23 cellular contexts compared by ENCODE assay signal in genomic region chr20:58987790-58988564, GRCh38. TPM values are rescaled to one million over a fixed set of nuclear protein-coding genes. Genes with fewer than 3 reads are reported as not detected.
A peak's percentile ranks its signal among the peaks of the same experiment; 100 is the strongest.
DNase-seq lines count a peak whose midpoint lies in the region; ATAC-seq, FAIRE-seq and TF ChIP-seq lines count a peak whose summit lies in the region.
"Had no signal": no experiment of that assay in that cellular context is flagged by ENCODE, and none has a peak within 500 bp of the region (broad histone marks: within the 10 kb centered on the region; RNA-seq: fewer than 3 reads in every experiment).

No MANE protein-coding gene starts in this region.

- H4K20me1 ChIP-seq in astrocyte (ENCODE audit: insufficient read depth, low read length), result peaks cover 48% of the 10 kb centered on the region

- H2AFZ ChIP-seq in astrocyte (ENCODE audit: low read depth, low read length), result no peak overlapping the region
- H2AFZ ChIP-seq: neural progenitor cell had no signal

- peaks cover 3 to 73% (median 65%) of the 10 kb centered on the region in 9 donors for H3K36me3 ChIP-seq in heart right ventricle
- H3K36me3 ChIP-seq in astrocyte (ENCODE audit: insufficient read depth, low read length), result peaks cover 38% of the 10 kb centered on the region
- peaks cover 5 to 35% (median 22%) of the 10 kb centered on the region in 4 donors for H3K36me3 ChIP-seq in liver (ENCODE audit: control insufficient read depth in 4 of 4, insufficient read depth in 3 of 4, low read depth in 1 of 4, low read length in 3 of 4)

- H3K4me3 ChIP-seq in heart right ventricle, result no peak overlapping the region
- no peak overlapping the region for H3K4me3 ChIP-seq in astrocyte (ENCODE audit: insufficient read depth, low read depth, low read length)
- no peak overlapping the region for H3K4me3 ChIP-seq in liver (ENCODE audit: low read depth in 1 of 3, low read length in 3 of 3)
- H3K4me3 ChIP-seq: ascending aorta, neural progenitor cell, psoas muscle had no signal

- no peaks in the 10 kb centered on the region for H3K36me3 Mint-ChIP-seq in astrocyte (ENCODE audit: low read depth, unreplicated experiment)
- H3K36me3 Mint-ChIP-seq in type B pancreatic cell, result peaks cover 59% of the 10 kb centered on the region

- H3K9ac ChIP-seq in astrocyte (ENCODE audit: low read length) (no peak overlapping the region), liver (ENCODE audit: low read depth in 1 of 2, low read length in 2 of 2) (no peak overlapping the region)
- H3K9ac ChIP-seq: KMS-11, neural progenitor cell had no signal

- TF ChIP-seq RAD21 in liver (IDR thresholded peaks at IDR 0.05), result no peak

- no peaks in the 10 kb centered on the region for H3K9me3 Mint-ChIP-seq in astrocyte (ENCODE audit: unreplicated experiment)
- no peaks in the 10 kb centered on the region for H3K9me3 Mint-ChIP-seq in type B pancreatic cell
- H3K9me3 Mint-ChIP-seq: H9; neural progenitor cell; stimulated activated naive CD8-positive, alpha-beta T cell treated with anti-CD3 and anti-CD28 coated beads, Interleukin-15, Interleukin-2, amounts not matched to agents 100 ng/mL and 50 ng/mL, for 24 hours had no signal

- H3K27ac Mint-ChIP-seq in astrocyte (ENCODE audit: unreplicated experiment) (peak overlapping the region; percentile 55), type B pancreatic cell (no peak overlapping the region)
- H3K27ac Mint-ChIP-seq: neural progenitor cell; stimulated activated naive CD8-positive, alpha-beta T cell treated with anti-CD3 and anti-CD28 coated beads, Interleukin-15, Interleukin-2, amounts not matched to agents 100 ng/mL and 50 ng/mL, for 24 hours had no signal

- H3K4me3 Mint-ChIP-seq in astrocyte (ENCODE audit: unreplicated experiment) (no peak overlapping the region), type B pancreatic cell (no peak overlapping the region)
- H3K4me3 Mint-ChIP-seq: H9; neural progenitor cell; stimulated activated naive CD8-positive, alpha-beta T cell treated with anti-CD3 and anti-CD28 coated beads, Interleukin-15, Interleukin-2, amounts not matched to agents 100 ng/mL and 50 ng/mL, for 24 hours had no signal

- H3K27me3 ChIP-seq in heart right ventricle, result no peaks in the 10 kb centered on the region
- no peaks in the 10 kb centered on the region for H3K27me3 ChIP-seq in astrocyte (ENCODE audit: insufficient read depth, low read length)
- no peaks in the 10 kb centered on the region for H3K27me3 ChIP-seq in liver (ENCODE audit: control insufficient read depth in 4 of 4, insufficient read depth in 4 of 4, low read length in 3 of 4)
- H3K27me3 ChIP-seq: ascending aorta, neural progenitor cell had no signal

- no peak overlapping the region for H3K27ac ChIP-seq in heart right ventricle
- no peak overlapping the region for H3K27ac ChIP-seq in astrocyte (ENCODE audit: low read depth, low read length)
- peak overlapping the region in 1 of 2 donors; percentile 9 for H3K27ac ChIP-seq in liver (ENCODE audit: low read depth in 1 of 2, low read length in 2 of 2)
- H3K27ac ChIP-seq: ascending aorta, KMS-11, neural progenitor cell, psoas muscle had no signal

- H3K4me1 Mint-ChIP-seq in astrocyte (ENCODE audit: low read depth, unreplicated experiment) (peaks cover 9% of the 10 kb centered on the region), type B pancreatic cell (ENCODE audit: unreplicated experiment) (peaks cover 29% of the 10 kb centered on the region)

- H3K4me1 ChIP-seq in heart right ventricle, result peaks cover 0 to 30% (median 22%) of the 10 kb centered on the region in 9 donors
- no peaks in the 10 kb centered on the region for H3K4me1 ChIP-seq in astrocyte (ENCODE audit: insufficient read depth, low read length)
- peaks cover 9 to 48% (median 30%) of the 10 kb centered on the region in 4 donors for H3K4me1 ChIP-seq in liver (ENCODE audit: control insufficient read depth in 4 of 4, insufficient read depth in 4 of 4, low read length in 3 of 4)
- H3K4me1 ChIP-seq: neural progenitor cell had no signal

- TF ChIP-seq POLR2A in erythroblast (IDR thresholded peaks at IDR 0.05; ENCODE audit: low read length), result no peak

- peaks cover 38% of the 10 kb centered on the region for H3K79me2 ChIP-seq in astrocyte (ENCODE audit: insufficient read depth, low read length)

- no peak for ATAC-seq in heart right ventricle
- ATAC-seq: Panc1, psoas muscle had no signal

- no peak for FAIRE-seq in astrocyte (lab: Jason Lieb, UNC)
- FAIRE-seq: small intestine had no signal

- peak; percentile 38 for DNase-seq in cardiac septum (ENCODE audit: low spot score)
- DNase-seq in heart right ventricle, result no peak
- DNase-seq in astrocyte (ENCODE audit: low read depth), result no peak
- DNase-seq in type B pancreatic cell (ENCODE audit: extremely low spot score, unreplicated experiment), result peak; percentile 42
- no peak for DNase-seq in erythroblast (lab: John Stamatoyannopoulos, UW)
- no peak for DNase-seq in epidermal melanocyte (ENCODE audit: insufficient read length, low spot score)
- no peak for DNase-seq in dermis blood vessel endothelial cell
- DNase-seq: DMS79 treated with DMSO at 0.1 percent for 48 hours; H9; MV-4-11; NCI-H187 treated with DMSO at 0.1 percent for 48 hours; NCI-H446 treated with DMSO at 0.1 percent for 48 hours; psoas muscle; small intestine; stimulated activated CD4-positive, alpha-beta T cell treated with anti-CD3 and anti-CD28 coated beads, Interleukin-2, amount 100 ng/mL, for 48 hours had no signal

- no peaks in the 10 kb centered on the region for H3K9me3 ChIP-seq in heart right ventricle
- no peaks in the 10 kb centered on the region for H3K9me3 ChIP-seq in astrocyte (ENCODE audit: insufficient read depth, low read depth, low read length)
- H3K9me3 ChIP-seq in liver (ENCODE audit: control insufficient read depth in 4 of 4, low read length in 3 of 4), result no peaks in the 10 kb centered on the region
- H3K9me3 ChIP-seq: ascending aorta, psoas muscle had no signal

- WGBS in heart right ventricle, 2 donors, result 78 to 84% methylated on average over 9 of the region's 9 CpGs
- WGBS in liver, result 76% methylated on average over 9 of the region's 9 CpGs

- H3K27me3 Mint-ChIP-seq in astrocyte (ENCODE audit: low read depth, unreplicated experiment) (no peaks in the 10 kb centered on the region), type B pancreatic cell (no peaks in the 10 kb centered on the region)
- H3K27me3 Mint-ChIP-seq: stimulated activated naive CD8-positive, alpha-beta T cell treated with anti-CD3 and anti-CD28 coated beads, Interleukin-15, Interleukin-2, amounts not matched to agents 100 ng/mL and 50 ng/mL, for 24 hours had no signal

- no peak overlapping the region for H3K4me2 ChIP-seq in astrocyte (ENCODE audit: low read length)
- H3K4me2 ChIP-seq: KMS-11, neural progenitor cell had no signal

- intact Hi-C loops in cardiac septum (cut with DNase I), result no loop called here
- intact Hi-C loops in heart right ventricle (cut with DNase I), result loop anchor here in 3 of 10 donors (5.0 to 10.0 kb wide), 3 partner anchors 44 to 1273 kb away; partner anchors contain the start of genes ATP5F1E (in 2 of the 3) and PMEPA1 (in 1 of the 3)

- TF ChIP-seq CTCF in heart right ventricle (IDR thresholded peaks at IDR 0.05) (no peak), astrocyte (IDR thresholded peaks at IDR 0.05; ENCODE audit: insufficient read depth, low read depth, low read length) (no peak), liver (IDR thresholded peaks at IDR 0.05; ENCODE audit: low read depth, low read length, missing input control) (no peak), type B pancreatic cell (conservative IDR thresholded peaks at IDR 0.05) (no peak)

TF ChIP-seq in liver, 16 proteins besides CTCF, POLR2A, EP300 and RAD21 (continues in another document):
- peak; percentile 48 for TF ChIP-seq SP1 (IDR thresholded peaks at IDR 0.05)
- TF ChIP-seq YY1 (IDR thresholded peaks at IDR 0.05), result no peak
- TF ChIP-seq HNF4G (IDR thresholded peaks at IDR 0.05), result peak; percentile 17
- TF ChIP-seq ATF3 (IDR thresholded peaks at IDR 0.05), result no peak
- TF ChIP-seq HNF4A (conservative IDR thresholded peaks at IDR 0.05), result peak; percentile 79 to 86

RNA-seq across cellular contexts. Expression of gene NELFCD, which starts 6.9 kb away (rescaled TPM):
- total RNA-seq in cardiac septum, result 34.7 TPM
- total RNA-seq in heart right ventricle, result 10 to 100 TPM; 23.2 to 40.5 (median 31.1) TPM
- polyA plus RNA-seq in heart right ventricle, result 10 to 100 TPM; 22.8 to 48.1 TPM
- total RNA-seq in astrocyte, result 56.7 and 70.4 TPM in 2 replicates
- 10 to 100 TPM; 39.1 to 39.8 TPM for total RNA-seq in liver
- 10 to 100 TPM; 28.1 to 35.0 TPM for polyA plus RNA-seq in liver
- total RNA-seq in type B pancreatic cell (ENCODE audit: low replicate concordance), result 73.0 and 110 TPM in 2 replicates
- 53.4 and 66.6 TPM in 2 replicates for total RNA-seq in dermis blood vessel endothelial cell

RNA-seq across cellular contexts. Expression of gene CTSZ, which starts 19.1 kb away (rescaled TPM):
- 157 TPM for total RNA-seq in cardiac septum
- total RNA-seq in heart right ventricle, result 100 to 1,000 TPM in 8 of 10 donors, 10 to 100 TPM in 2; 87.9 to 278 (median 124) TPM
- polyA plus RNA-seq in heart right ventricle, result 100 to 1,000 TPM in 1 of 2 donors, 10 to 100 TPM in 1; 83.9 to 135 TPM
- total RNA-seq in astrocyte, result 112 and 126 TPM in 2 replicates
- 100 to 1,000 TPM; 146 to 233 TPM for total RNA-seq in liver
- polyA plus RNA-seq in liver, result 100 to 1,000 TPM in 1 of 2 donors, 10 to 100 TPM in 1; 11.8 to 229 TPM
- 71.9 and 75.9 TPM in 2 replicates for total RNA-seq in type B pancreatic cell (ENCODE audit: low replicate concordance)
- total RNA-seq in dermis blood vessel endothelial cell, result 250 and 566 TPM in 2 replicates

RNA-seq across cellular contexts. Expression of gene TUBB1, which starts 31.3 kb away (rescaled TPM):
- total RNA-seq in cardiac septum (0.54 TPM), heart right ventricle (under 1 TPM in 8 of 10 donors, not detected in 2; 0.17 to 0.38 (median 0.21) TPM), astrocyte (not detected in 2 replicates), liver (10 to 100 TPM in 1 of 2 donors, under 1 TPM in 1; 0.17 to 59.5 TPM), type B pancreatic cell (ENCODE audit: low replicate concordance) (0.46 and 0.52 TPM in 2 replicates), dermis blood vessel endothelial cell (not detected in 2 replicates)
- polyA plus RNA-seq in heart right ventricle (under 1 TPM; 0.07 to 0.13 TPM), liver (under 1 TPM; 0.20 to 0.28 TPM)
- total RNA-seq: ascending aorta; H9; T-helper 2 cell treated with Interferon-gamma antibody and Interleukin-4, amounts not matched to agents 100 ng/mL and 5 ng/mL, for 36 hours; ureter had no signal

RNA-seq across cellular contexts. Expression of gene ATP5F1E, which starts 44.2 kb away (rescaled TPM):
- total RNA-seq in cardiac septum, result 123 TPM
- total RNA-seq in heart right ventricle, result 100 to 1,000 TPM; 105 to 155 (median 121) TPM
- polyA plus RNA-seq in heart right ventricle, result 10 to 100 TPM; 84.7 to 96.7 TPM
- total RNA-seq in astrocyte, result 91.0 and 94.4 TPM in 2 replicates
- 10 to 100 TPM; 11.7 to 16.6 TPM for total RNA-seq in liver
- 100 to 1,000 TPM in 1 of 2 donors, 10 to 100 TPM in 1; 38.8 to 148 TPM for polyA plus RNA-seq in liver
- total RNA-seq in type B pancreatic cell (ENCODE audit: low replicate concordance), result 75.6 and 81.8 TPM in 2 replicates
- total RNA-seq in dermis blood vessel endothelial cell, result 41.8 and 42.7 TPM in 2 replicates

RNA-seq across cellular contexts. Expression of gene PRELID3B, which starts 54.6 kb away (rescaled TPM):
- total RNA-seq in cardiac septum (41.4 TPM), heart right ventricle (10 to 100 TPM; 41.4 to 55.9 (median 47.5) TPM), astrocyte (55.1 and 68.8 TPM in 2 replicates), liver (10 to 100 TPM; 32.0 to 38.1 TPM), type B pancreatic cell (ENCODE audit: low replicate concordance) (45.9 and 54.9 TPM in 2 replicates), dermis blood vessel endothelial cell (75.9 and 93.8 TPM in 2 replicates)
- polyA plus RNA-seq in heart right ventricle (10 to 100 TPM; 11.5 to 26.1 TPM), liver (10 to 100 TPM; 18.2 to 18.6 TPM)

Comparison
In these comparisons a context has a peak if more than half of its experiments do, and no peak if none do; other contexts are left out.
1. DNase-seq: peak in cardiac septum (single experiment) and type B pancreatic cell (single experiment); none in heart right ventricle (0 of 2), astrocyte (single experiment), erythroblast (0 of 2), epidermal melanocyte (single experiment) and dermis blood vessel endothelial cell (single experiment).